Comparison of ENCODE assay signal across 7 cellular contexts in the genomic region with DNA sequence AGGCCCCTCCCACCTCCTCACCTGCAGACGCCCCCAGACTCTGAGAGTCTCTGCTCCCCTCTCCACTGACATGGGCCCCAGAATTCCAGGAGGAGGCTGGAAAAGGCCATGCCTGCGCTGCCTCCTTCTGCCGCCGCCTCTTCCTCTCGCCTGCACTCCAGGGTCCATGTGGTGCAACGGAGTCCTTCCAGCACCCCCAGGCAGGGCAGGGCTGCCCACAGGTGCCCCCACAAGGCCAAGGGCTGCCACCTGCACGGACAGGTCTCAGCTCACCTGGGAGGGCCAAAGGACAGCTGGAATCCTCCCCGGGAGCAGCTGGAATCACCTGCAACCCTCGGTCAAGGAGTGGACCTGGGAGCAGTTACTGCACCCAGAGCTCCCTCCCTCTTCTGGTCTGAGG.
"Had no signal": no experiment of that assay in that cellular context is flagged by ENCODE, and none has a peak within 500 bp of the region (broad histone marks: within the 10 kb centered on the region; RNA-seq: fewer than 3 reads in every experiment).

No MANE protein-coding gene starts in this region.

- H3K36me3 Mint-ChIP-seq: IgD-negative memory B cell had no signal

- H3K4me3 ChIP-seq: HAP-1 had no signal

- H3K9me3 ChIP-seq: HAP-1 had no signal

- H3K27ac Mint-ChIP-seq: HFFc6, IgD-negative memory B cell had no signal

- H3K4me1 ChIP-seq: HAP-1 had no signal

- H3K36me3 ChIP-seq: HAP-1 had no signal

- DNase-seq: GOT3, HFFc6, KBM-7 had no signal

- H3K4me2 ChIP-seq: KMS-11 had no signal

- H3K4me3 Mint-ChIP-seq: HFFc6, IgD-negative memory B cell had no signal

- H3K9me3 Mint-ChIP-seq: HFFc6, IgD-negative memory B cell had no signal

- H3K9ac ChIP-seq: KMS-11 had no signal

- H3K27ac ChIP-seq: HL-60, KMS-11 had no signal
